In genomic region chr3:49120096-49120437, GRCh38 we compare ENCODE assay signal across 2 cellular contexts.
TF ChIP-seq lines count a peak whose summit lies in the region.

No MANE protein-coding gene starts in this region.

TF ChIP-seq in A549, 52 proteins besides CTCF, POLR2A, EP300 and RAD21:
- no peak for TF ChIP-seq MAZ (IDR thresholded peaks at IDR 0.05; ENCODE audit: borderline replicate concordance, low read depth, low read length)
- no peak for TF ChIP-seq ZC3H11A (IDR thresholded peaks at IDR 0.05)
- no peak for TF ChIP-seq ATOH8 (CRISPR knock-in tag; IDR thresholded peaks at IDR 0.05; ENCODE audit: low read depth)
- TF ChIP-seq JUNB (IDR thresholded peaks at IDR 0.05), result no peak

TF ChIP-seq in GM23338, 12 proteins besides CTCF, POLR2A, EP300 and RAD21:
- TF ChIP-seq STAT1 (IDR thresholded peaks at IDR 0.05; ENCODE audit: unreplicated experiment) (no peak), ZNF462 (CRISPR knock-in tag; IDR thresholded peaks at IDR 0.05) (no peak), POLR2AphosphoS5 (IDR thresholded peaks at IDR 0.05; ENCODE audit: low read depth) (no peak), NANOG (IDR thresholded peaks at IDR 0.05; ENCODE audit: borderline replicate concordance) (no peak), CREB1 (CRISPR knock-in tag; IDR thresholded peaks at IDR 0.05; ENCODE audit: low read depth) (no peak), ZNF114 (CRISPR knock-in tag; IDR thresholded peaks at IDR 0.05) (no peak)
TF ChIP-seq in GM23338: peak in this region for 0.
